Comparison of ENCODE assay signal across 18 cellular contexts in genomic region chr4:68324509-68325262, GRCh38. TPM values are rescaled to one million over a fixed set of nuclear protein-coding genes. Genes with fewer than 3 reads are reported as not detected.
DNase-seq lines count a peak whose midpoint lies in the region; ATAC-seq, FAIRE-seq and TF ChIP-seq lines count a peak whose summit lies in the region.
"Had no signal": no experiment of that assay in that cellular context is flagged by ENCODE, and none has a peak within 500 bp of the region (broad histone marks: within the 10 kb centered on the region; RNA-seq: fewer than 3 reads in every experiment).

No MANE protein-coding gene starts in this region.

- H3K27me3 ChIP-seq in endothelial cell of umbilical vein (ENCODE audit: control insufficient read depth in 2 of 2, insufficient read depth in 2 of 2, low read length in 2 of 2) (no peaks in the 10 kb centered on the region), BE2C (no peaks in the 10 kb centered on the region), neural progenitor cell (no peaks in the 10 kb centered on the region)

- no TSS peak for BruUV-seq in endothelial cell of umbilical vein (replicated peaks; lab: Mats Ljungman, UMichigan)

- TF ChIP-seq POLR2A in endothelial cell of umbilical vein (IDR thresholded peaks at IDR 0.05; ENCODE audit: low read depth, low read length), result no peak

- ATAC-seq in GM18907 (IDR thresholded peaks at IDR 0.05; ENCODE audit: unreplicated experiment), result peak; percentile 66
- no peak for ATAC-seq in HG03460 (IDR thresholded peaks at IDR 0.05; ENCODE audit: unreplicated experiment)
- ATAC-seq: effector memory CD8-positive, alpha-beta T cell; HCT116; naive thymus-derived CD4-positive, alpha-beta T cell; stimulated activated memory B cell treated with anti-CD40 and anti-IgM and Interleukin-4, amounts not matched to agents 10 μg/mL and 1 μg/mL and 100 μg/mL, for 72 hours had no signal

- no peaks in the 10 kb centered on the region for H3F3A ChIP-seq in neural progenitor cell (ENCODE audit: low read depth)

- CTCF ChIA-PET in endothelial cell of umbilical vein (lab: Charles Lee), result interaction anchor here (1.1 to 1.8 kb wide), 2 partner anchors 9 kb away, joined by 4 to 6 read pairs; no protein-coding TSS in a partner anchor

- H3K27ac ChIP-seq in endothelial cell of umbilical vein (ENCODE audit: insufficient read depth, low read depth, low read length) (no peak overlapping the region), neural progenitor cell (no peak overlapping the region)

- H4K20me1 ChIP-seq in endothelial cell of umbilical vein (replicated peaks; ENCODE audit: control insufficient read depth, extremely low read depth, insufficient read depth, low read length) (peaks cover 6% of the 10 kb centered on the region), neural progenitor cell (ENCODE audit: low read depth) (peaks cover 4% of the 10 kb centered on the region)

- peaks cover 2% of the 10 kb centered on the region for H3K79me2 ChIP-seq in endothelial cell of umbilical vein (ENCODE audit: control insufficient read depth, insufficient read depth, low read length)
- H3K79me2 ChIP-seq in neural progenitor cell (ENCODE audit: low read depth), result peaks cover 8% of the 10 kb centered on the region

- H2AFZ ChIP-seq in endothelial cell of umbilical vein (ENCODE audit: low read depth, low read length) (no peak overlapping the region), neural progenitor cell (replicated peaks) (no peak overlapping the region)

- peak; percentile 28 for DNase-seq in CD1c-positive myeloid dendritic cell (ENCODE audit: extremely low spot score)
- peak; percentile 87 for DNase-seq in LNCaP clone FGC (ENCODE audit: low read depth)
- peak; percentile 30 for DNase-seq in endothelial cell of umbilical vein (ENCODE audit: low read depth, low spot score)
- DNase-seq in BE2C, result no peak
- no peak for DNase-seq in neural progenitor cell (ENCODE audit: low spot score)
- DNase-seq: activated CD4-positive, CD25-positive, alpha-beta regulatory T cell; activated naive CD8-positive, alpha-beta T cell treated with anti-CD3 and anti-CD28 coated beads, Interleukin-2, amount 10 ng/mL, durations not matched to agents 7 days and 5 days; DMS79 treated with DMSO at 0.1 percent for 48 hours; effector memory CD8-positive, alpha-beta T cell; mesenchymal stem cell; naive thymus-derived CD4-positive, alpha-beta T cell; NCI-H146; NCI-H774; stimulated activated CD4-positive, alpha-beta T cell treated with anti-CD3 and anti-CD28 coated beads, Interleukin-1b, Interleukin-23, amount 100 ng/mL, for 48 hours had no signal

- no peak overlapping the region for H3K4me2 ChIP-seq in endothelial cell of umbilical vein (ENCODE audit: insufficient read depth, low read length)
- no peak overlapping the region for H3K4me2 ChIP-seq in neural progenitor cell

- H3K9me3 Mint-ChIP-seq in neural progenitor cell, result no peaks in the 10 kb centered on the region
- H3K9me3 Mint-ChIP-seq: activated naive CD8-positive, alpha-beta T cell treated with anti-CD3 and anti-CD28 coated beads, Interleukin-2, amount 10 ng/mL, durations not matched to agents 7 days and 5 days; effector memory CD8-positive, alpha-beta T cell; naive thymus-derived CD4-positive, alpha-beta T cell; stimulated activated memory B cell treated with anti-CD40 and anti-IgM and Interleukin-4, amounts not matched to agents 10 μg/mL and 1 μg/mL and 100 μg/mL, for 72 hours had no signal

- intact Hi-C loops in endothelial cell of umbilical vein (cut with micrococcal nuclease), result no loop called here

- dilution Hi-C loops in endothelial cell of umbilical vein (cut with MboI; ENCODE audit: extremely low pct_ligation_motif_present, low sequenced_read_pairs), result no loop called here

- H3K4me3 ChIP-seq in LNCaP clone FGC (ENCODE audit: low read depth, low read length) (no peak overlapping the region), endothelial cell of umbilical vein (replicated peaks in 1 of 3; ENCODE audit: insufficient read depth in 1 of 3, low read depth in 1 of 3, low read length in 3 of 3) (no peak overlapping the region), BE2C (ENCODE audit: low read depth, low read length) (no peak overlapping the region), neural progenitor cell (no peak overlapping the region)

- no peak overlapping the region for H3K27ac Mint-ChIP-seq in neural progenitor cell
- H3K27ac Mint-ChIP-seq: activated naive CD8-positive, alpha-beta T cell treated with anti-CD3 and anti-CD28 coated beads, Interleukin-2, amount 10 ng/mL, durations not matched to agents 7 days and 5 days; stimulated activated memory B cell treated with anti-CD40 and anti-IgM and Interleukin-4, amounts not matched to agents 10 μg/mL and 1 μg/mL and 100 μg/mL, for 72 hours had no signal

- H3K27me3 Mint-ChIP-seq in neural progenitor cell (ENCODE audit: insufficient read depth, low read depth), result no peaks in the 10 kb centered on the region
- H3K27me3 Mint-ChIP-seq: activated naive CD8-positive, alpha-beta T cell treated with anti-CD3 and anti-CD28 coated beads, Interleukin-2, amount 10 ng/mL, durations not matched to agents 7 days and 5 days; effector memory CD8-positive, alpha-beta T cell; naive thymus-derived CD4-positive, alpha-beta T cell; stimulated activated memory B cell treated with anti-CD40 and anti-IgM and Interleukin-4, amounts not matched to agents 10 μg/mL and 1 μg/mL and 100 μg/mL, for 72 hours had no signal

- TF ChIP-seq CTCF in LNCaP clone FGC (IDR thresholded peaks at IDR 0.05; ENCODE audit: control insufficient read depth, extremely low read depth, insufficient read depth), result no peak
- TF ChIP-seq CTCF in endothelial cell of umbilical vein (IDR thresholded peaks at IDR 0.05; ENCODE audit: extremely low read depth in 1 of 2, insufficient read depth in 1 of 2, low read depth in 1 of 2, low read length in 2 of 2), result no peak
- no peak for TF ChIP-seq CTCF in BE2C (IDR thresholded peaks at IDR 0.05; ENCODE audit: low read depth, low read length)
- no peak for TF ChIP-seq CTCF in neural progenitor cell (IDR thresholded peaks at IDR 0.05)

- H3K4me1 Mint-ChIP-seq in neural progenitor cell, result no peaks in the 10 kb centered on the region
- H3K4me1 Mint-ChIP-seq: activated naive CD8-positive, alpha-beta T cell treated with anti-CD3 and anti-CD28 coated beads, Interleukin-2, amount 10 ng/mL, durations not matched to agents 7 days and 5 days; stimulated activated memory B cell treated with anti-CD40 and anti-IgM and Interleukin-4, amounts not matched to agents 10 μg/mL and 1 μg/mL and 100 μg/mL, for 72 hours had no signal

- no peak overlapping the region for H3K4me3 Mint-ChIP-seq in neural progenitor cell
- H3K4me3 Mint-ChIP-seq: activated naive CD8-positive, alpha-beta T cell treated with anti-CD3 and anti-CD28 coated beads, Interleukin-2, amount 10 ng/mL, durations not matched to agents 7 days and 5 days; effector memory CD8-positive, alpha-beta T cell; naive thymus-derived CD4-positive, alpha-beta T cell; stimulated activated memory B cell treated with anti-CD40 and anti-IgM and Interleukin-4, amounts not matched to agents 10 μg/mL and 1 μg/mL and 100 μg/mL, for 72 hours had no signal

- POLR2A ChIA-PET in endothelial cell of umbilical vein (lab: Charles Lee), result no interaction called here

- H3K9ac ChIP-seq in endothelial cell of umbilical vein (replicated peaks; ENCODE audit: extremely low read depth, insufficient read depth, low read length) (no peak overlapping the region), neural progenitor cell (no peak overlapping the region)

- no peaks in the 10 kb centered on the region for H3K4me1 ChIP-seq in endothelial cell of umbilical vein (ENCODE audit: control insufficient read depth, extremely low read depth, insufficient read depth, low read length)
- no peaks in the 10 kb centered on the region for H3K4me1 ChIP-seq in BE2C
- H3K4me1 ChIP-seq in neural progenitor cell, result no peaks in the 10 kb centered on the region

- peaks cover 27% of the 10 kb centered on the region for H3K36me3 Mint-ChIP-seq in neural progenitor cell

- FAIRE-seq in endothelial cell of umbilical vein (lab: Jason Lieb, UNC), result no peak

- no peaks in the 10 kb centered on the region for H3K9me3 ChIP-seq in endothelial cell of umbilical vein (replicated peaks; ENCODE audit: control insufficient read depth, insufficient read depth, low read length)
- no peaks in the 10 kb centered on the region for H3K9me3 ChIP-seq in BE2C
- no peaks in the 10 kb centered on the region for H3K9me3 ChIP-seq in neural progenitor cell (ENCODE audit: low read depth)

- H3K9me1 ChIP-seq in endothelial cell of umbilical vein (replicated peaks; ENCODE audit: control insufficient read depth, extremely low read depth, insufficient read depth, low read length), result no peaks in the 10 kb centered on the region

- peaks cover 8 to 23% of the 10 kb centered on the region in 2 experiments for H3K36me3 ChIP-seq in endothelial cell of umbilical vein (ENCODE audit: control insufficient read depth in 2 of 2, extremely low read depth in 1 of 2, insufficient read depth in 2 of 2, low read length in 2 of 2)
- peaks cover 55% of the 10 kb centered on the region for H3K36me3 ChIP-seq in BE2C
- peaks cover 37% of the 10 kb centered on the region for H3K36me3 ChIP-seq in neural progenitor cell

TF ChIP-seq in endothelial cell of umbilical vein, 7 proteins besides CTCF, POLR2A, EP300 and RAD21:
- TF ChIP-seq FOS (IDR thresholded peaks at IDR 0.05; ENCODE audit: borderline replicate concordance, insufficient read depth, low read length) (no peak), EZH2 (IDR thresholded peaks at IDR 0.05; ENCODE audit: borderline replicate concordance, low read depth, low read length, severe bottlenecking) (no peak), POLR2AphosphoS5 (IDR thresholded peaks at IDR 0.05; ENCODE audit: insufficient read depth, low read depth, low read length) (no peak), JUN (IDR thresholded peaks at IDR 0.05; ENCODE audit: borderline replicate concordance, insufficient read depth, insufficient read length, low read depth) (no peak)

RNA-seq across cellular contexts. Expression of gene YTHDC1, which starts 25.2 kb away (rescaled TPM):
- total RNA-seq in endothelial cell of umbilical vein, result 60.4 and 68.7 TPM in 2 replicates
- 12.7 and 17.8 TPM in 2 replicates for polyA plus RNA-seq in endothelial cell of umbilical vein
- 21.9 and 24.0 TPM in 2 replicates for polyA plus RNA-seq in endothelial cell of umbilical vein (2011; cell fraction: cytosol; rRNA removed)
- 99.0 and 116 TPM in 2 replicates for polyA plus RNA-seq in endothelial cell of umbilical vein (2011; cell fraction: nucleus; rRNA removed)
- polyA plus RNA-seq in endothelial cell of umbilical vein (2012), result 45.4 and 45.7 TPM in 2 replicates
- polyA minus RNA-seq in endothelial cell of umbilical vein, result 41.3 and 56.8 TPM in 2 replicates
- 12.9 TPM for polyA minus RNA-seq in endothelial cell of umbilical vein (2011; cell fraction: cytosol; rRNA and poly(A)+ RNA removed)
- polyA minus RNA-seq in endothelial cell of umbilical vein (2011; cell fraction: nucleus; rRNA and poly(A)+ RNA removed), result 121 and 153 TPM in 2 replicates
- polyA plus RNA-seq in BE2C (2012; ENCODE audit: insufficient read depth, insufficient read length, low read depth), result 78.3 TPM
- total RNA-seq in neural progenitor cell (ENCODE audit: low replicate concordance), result 73.0 and 108 TPM in 2 replicates

Comparison
In these comparisons a context has a peak if more than half of its experiments do, and no peak if none do; other contexts are left out.
1. DNase-seq: peak in CD1c-positive myeloid dendritic cell (single experiment), LNCaP clone FGC (single experiment) and endothelial cell of umbilical vein (single experiment); none in BE2C (single experiment) and neural progenitor cell (single experiment).